Comparison of ENCODE assay signal across 15 cellular contexts in genomic region chr16:2598723-2599122, GRCh38.
A peak's percentile ranks its signal among the peaks of the same experiment; 100 is the strongest.
DNase-seq lines count a peak whose midpoint lies in the region; ATAC-seq and TF ChIP-seq lines count a peak whose summit lies in the region.
"Had no signal": no experiment of that assay in that cellular context is flagged by ENCODE, and none has a peak within 500 bp of the region (broad histone marks: within the 10 kb centered on the region; RNA-seq: fewer than 3 reads in every experiment).

No MANE protein-coding gene starts in this region.

- H3K4me1 ChIP-seq in mucosa of descending colon (ENCODE audit: low read depth) (no peaks in the 10 kb centered on the region), aorta (ENCODE audit: control insufficient read depth in 1 of 2, insufficient read depth in 2 of 2, low read length in 2 of 2) (no peaks in the 10 kb centered on the region)

- CTCF ChIA-PET in HEK293T (lab: Yijun Ruan, JAX): no interaction called here

- H3K4me3 ChIP-seq in mucosa of descending colon (no peak overlapping the region), aorta (ENCODE audit: low read length in 2 of 2) (no peak overlapping the region)
- H3K4me3 ChIP-seq: PC-9 had no signal

- H3K9me3 ChIP-seq in mucosa of descending colon (no peaks in the 10 kb centered on the region), aorta (ENCODE audit: control insufficient read depth, low read length) (no peaks in the 10 kb centered on the region)

- H3K27me3 Mint-ChIP-seq in activated T-helper 17 cell treated with anti-CD3 and anti-CD28 coated beads, Interleukin-2, amount 50 U/mL, for 72 hours: no peaks in the 10 kb centered on the region
- H3K27me3 Mint-ChIP-seq: CD4-positive, alpha-beta T cell had no signal

- H3K36me3 Mint-ChIP-seq in activated T-helper 17 cell treated with anti-CD3 and anti-CD28 coated beads, Interleukin-2, amount 50 U/mL, for 72 hours (ENCODE audit: low read depth): peaks cover 56% of the 10 kb centered on the region

- DNase-seq in left cardiac atrium (peak; percentile 6), Right ventricle myocardium inferior (ENCODE audit: missing footprints) (no peak), mucosa of descending colon (peak in 2 of 3 donors; percentile 1 to 21), aorta (peak; percentile 30 to 35), HEK293T (ENCODE audit: extremely low spot score) (no peak)
- DNase-seq: Calu3; CD4-positive, alpha-beta T cell; DMS53; NCI-H1048; NCI-H2107; NCI-H2227 treated with DMSO at 0.1 percent for 48 hours; NCI-H524; PC-9 had no signal

- ATAC-seq in left cardiac atrium (no peak), Right ventricle myocardium inferior (no peak), mucosa of descending colon (no peak), aorta (ENCODE audit: low FRiP score) (no peak), HG03457 (IDR thresholded peaks at IDR 0.05; ENCODE audit: unreplicated experiment) (no peak)
- no peak for ATAC-seq in activated T-helper 17 cell treated with anti-CD3 and anti-CD28 coated beads, Interleukin-2, amount 50 U/mL, for 72 hours (replicated peaks)

- WGBS in aorta, 2 donors: 91% methylated on average over 9 of the region's 9 CpGs

- peak overlapping the region; percentile 59 for H3K27ac Mint-ChIP-seq in activated T-helper 17 cell treated with anti-CD3 and anti-CD28 coated beads, Interleukin-2, amount 50 U/mL, for 72 hours
- H3K27ac Mint-ChIP-seq: CD4-positive, alpha-beta T cell had no signal

- H3K4me3 Mint-ChIP-seq in activated T-helper 17 cell treated with anti-CD3 and anti-CD28 coated beads, Interleukin-2, amount 50 U/mL, for 72 hours: no peak overlapping the region
- H3K4me3 Mint-ChIP-seq: CD4-positive, alpha-beta T cell had no signal

- no peak for TF ChIP-seq CTCF in mucosa of descending colon (IDR thresholded peaks at IDR 0.05)

- H3K36me3 ChIP-seq in mucosa of descending colon (ENCODE audit: low read depth) (peaks cover 3% of the 10 kb centered on the region), aorta (ENCODE audit: control insufficient read depth in 1 of 2, insufficient read depth in 2 of 2, low read length in 1 of 2) (peaks cover 0 to 2% of the 10 kb centered on the region in 2 donors)

- no peaks in the 10 kb centered on the region for H3K9me3 Mint-ChIP-seq in activated T-helper 17 cell treated with anti-CD3 and anti-CD28 coated beads, Interleukin-2, amount 50 U/mL, for 72 hours
- H3K9me3 Mint-ChIP-seq: CD4-positive, alpha-beta T cell had no signal

- no peaks in the 10 kb centered on the region for H3K27me3 ChIP-seq in aorta (ENCODE audit: control insufficient read depth in 1 of 2, insufficient read depth in 2 of 2, low read length in 1 of 2)

- POLR2A ChIA-PET in HEK293T (lab: Yijun Ruan, JAX): no interaction called here

- intact Hi-C loops in left cardiac atrium (cut with DNase I): no loop called here
- intact Hi-C loops in Right ventricle myocardium inferior (cut with DNase I): no loop called here
- intact Hi-C loops in mucosa of descending colon (cut with DNase I, micrococcal nuclease): no loop called here
- intact Hi-C loops in aorta (cut with DNase I): loop anchor here in 1 of 2 donors (10.0 kb wide), 1 partner anchor 64 kb away; the partner anchor contains the start of genes CEMP1 and PDPK1

- H3K4me1 Mint-ChIP-seq in activated T-helper 17 cell treated with anti-CD3 and anti-CD28 coated beads, Interleukin-2, amount 50 U/mL, for 72 hours: peaks cover 3% of the 10 kb centered on the region

- H3K27ac ChIP-seq in aorta (ENCODE audit: low read depth in 1 of 2, low read length in 2 of 2): no peak overlapping the region
- H3K27ac ChIP-seq: PC-9 had no signal

TF ChIP-seq in HEK293T, 16 proteins besides CTCF, POLR2A, EP300 and RAD21:
- TF ChIP-seq FOXA1 (IDR thresholded peaks at IDR 0.05) (no peak), ELF4 (IDR thresholded peaks at IDR 0.05) (no peak), LEF1 (IDR thresholded peaks at IDR 0.05; ENCODE audit: borderline replicate concordance) (no peak), SP1 (IDR thresholded peaks at IDR 0.05) (no peak), NFRKB (IDR thresholded peaks at IDR 0.05) (no peak), CTBP1 (IDR thresholded peaks at IDR 0.05; ENCODE audit: borderline replicate concordance) (no peak), TARDBP (IDR thresholded peaks at IDR 0.05) (no peak), L3MBTL2 (conservative IDR thresholded peaks at IDR 0.05) (no peak), ARNT (IDR thresholded peaks at IDR 0.05) (no peak), BHLHE40 (IDR thresholded peaks at IDR 0.05; ENCODE audit: borderline replicate concordance) (no peak), ZNF384 (IDR thresholded peaks at IDR 0.05) (no peak), PKNOX1 (IDR thresholded peaks at IDR 0.05) (no peak), SUZ12 (IDR thresholded peaks at IDR 0.05) (no peak), HDGF (IDR thresholded peaks at IDR 0.05; ENCODE audit: borderline replicate concordance) (no peak), FOXK2 (IDR thresholded peaks at IDR 0.05) (no peak), FOXM1 (IDR thresholded peaks at IDR 0.05; ENCODE audit: borderline replicate concordance) (no peak)

Comparison
In these comparisons a context has a peak if more than half of its experiments do, and no peak if none do; other contexts are left out.
1. DNase-seq: peak in left cardiac atrium (single experiment), mucosa of descending colon (2 of 3) and aorta (2 of 2); none in Right ventricle myocardium inferior (single experiment) and HEK293T (single experiment).